Comparison of ENCODE assay signal across 30 cellular contexts in the genomic region with DNA sequence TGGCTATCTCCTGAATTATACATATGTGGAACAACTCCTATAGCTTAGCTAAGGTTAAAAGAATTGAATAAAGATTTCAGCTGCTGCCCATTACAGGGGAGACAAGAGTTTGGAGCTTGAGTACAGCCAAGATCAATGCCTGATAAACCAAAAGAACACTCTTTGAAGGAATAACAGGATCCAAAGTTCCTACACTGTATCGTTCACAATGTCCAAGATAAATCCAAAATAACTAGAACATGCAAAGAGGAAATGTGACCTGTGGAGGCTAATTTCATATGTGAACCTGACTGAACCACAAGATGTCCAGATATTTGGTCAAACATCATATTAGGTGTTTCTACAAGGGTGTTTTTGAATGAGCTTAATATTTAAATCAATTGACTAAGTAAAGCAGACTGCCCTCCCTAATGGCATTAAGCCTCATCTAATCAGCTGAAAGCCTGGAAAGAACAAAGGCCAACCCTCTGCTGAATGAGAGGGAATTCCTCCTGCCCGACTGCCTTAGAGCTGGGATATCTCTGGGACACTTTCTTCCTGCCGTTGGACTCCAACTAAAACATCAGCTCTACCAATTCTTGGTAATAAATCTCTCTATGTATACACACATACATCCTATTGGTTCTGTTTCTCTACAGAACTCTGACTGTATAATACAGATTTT. TPM values are rescaled to one million over a fixed set of nuclear protein-coding genes. Genes with fewer than 3 reads are reported as not detected.
DNase-seq lines count a peak whose midpoint lies in the region; ATAC-seq and TF ChIP-seq lines count a peak whose summit lies in the region.
"Had no signal": no experiment of that assay in that cellular context is flagged by ENCODE, and none has a peak within 500 bp of the region (broad histone marks: within the 10 kb centered on the region; RNA-seq: fewer than 3 reads in every experiment).

No MANE protein-coding gene starts in this region.

- peaks cover 89% of the 10 kb centered on the region for H3K36me3 Mint-ChIP-seq in activated T-cell treated with anti-CD3 and anti-CD28 coated beads, Interleukin-2, amount 50 U/mL, for 24 hours (ENCODE audit: low read depth)
- peaks cover 37% of the 10 kb centered on the region for H3K36me3 Mint-ChIP-seq in activated T-cell treated with anti-CD3 and anti-CD28 coated beads, Interleukin-2, amount 50 U/mL, for 4 hours (ENCODE audit: insufficient read depth)
- peaks cover 29 to 67% (median 30%) of the 10 kb centered on the region in 3 donors for H3K36me3 Mint-ChIP-seq in CD8-positive, alpha-beta memory T cell

- WGBS in right lobe of liver (ENCODE audit: insufficient coverage, low coverage, low lambda C conversion rate, missing lambda C conversion rate) = 24% methylated on average over 3 of the region's 3 CpGs

- CTCF ChIA-PET in CD8-positive, alpha-beta memory T cell (lab: Charles Lee) = interaction anchor here (1.3 kb wide), 1 partner anchor 13 kb away, joined by 3 read pairs; no protein-coding TSS in a partner anchor

- H3K27me3 Mint-ChIP-seq in activated T-cell treated with anti-CD3 and anti-CD28 coated beads, Interleukin-2, amount 50 U/mL, for 24 hours = no peaks in the 10 kb centered on the region
- H3K27me3 Mint-ChIP-seq in activated T-cell treated with anti-CD3 and anti-CD28 coated beads, Interleukin-2, amount 50 U/mL, for 4 hours (ENCODE audit: low read depth) = no peaks in the 10 kb centered on the region
- peaks cover 0 to 1% of the 10 kb centered on the region in 2 donors for H3K27me3 Mint-ChIP-seq in CD8-positive, alpha-beta memory T cell
- H3K27me3 Mint-ChIP-seq: activated naive CD8-positive, alpha-beta T cell treated with anti-CD3 and anti-CD28 coated beads, Interleukin-2, amount 10 ng/mL, durations not matched to agents 7 days and 5 days; naive B cell had no signal

- intact Hi-C loops in right lobe of liver (cut with DNase I) = no loop called here

- H3K9me3 ChIP-seq in CD8-positive, alpha-beta memory T cell (ENCODE audit: low read length) = no peaks in the 10 kb centered on the region
- H3K9me3 ChIP-seq in WERI-Rb-1 (ENCODE audit: severe bottlenecking) = no peaks in the 10 kb centered on the region
- H3K9me3 ChIP-seq in right lobe of liver = no peaks in the 10 kb centered on the region
- H3K9me3 ChIP-seq: A549, colonic mucosa, psoas muscle, transverse colon had no signal

- H3K4me3 ChIP-seq in CD8-positive, alpha-beta memory T cell (ENCODE audit: low read length) = no peak overlapping the region
- no peak overlapping the region for H3K4me3 ChIP-seq in WERI-Rb-1 (ENCODE audit: low read depth, low read length)
- H3K4me3 ChIP-seq in right lobe of liver = no peak overlapping the region
- H3K4me3 ChIP-seq: A549, ascending aorta, colonic mucosa, PC-9, psoas muscle, transverse colon had no signal

- no peak overlapping the region for H3K27ac ChIP-seq in CD8-positive, alpha-beta memory T cell (ENCODE audit: low read depth, low read length)
- H3K27ac ChIP-seq in WERI-Rb-1 (peak overlapping the region; percentile 8; the same call in 1 of the 2 replicates), right lobe of liver (peak overlapping the region in 1 of 3 donors; percentile 67)
- H3K27ac ChIP-seq: A549, ascending aorta, colonic mucosa, epithelial cell of prostate, PC-9, psoas muscle, transverse colon had no signal

- peaks cover 5% of the 10 kb centered on the region for H3K9me3 Mint-ChIP-seq in activated T-cell treated with anti-CD3 and anti-CD28 coated beads, Interleukin-2, amount 50 U/mL, for 24 hours
- peaks cover 15% of the 10 kb centered on the region for H3K9me3 Mint-ChIP-seq in activated T-cell treated with anti-CD3 and anti-CD28 coated beads, Interleukin-2, amount 50 U/mL, for 4 hours
- H3K9me3 Mint-ChIP-seq in CD8-positive, alpha-beta memory T cell = peaks cover 4 to 7% (median 5%) of the 10 kb centered on the region in 5 donors

- peaks cover 5% of the 10 kb centered on the region for H3K4me1 ChIP-seq in CD8-positive, alpha-beta memory T cell (ENCODE audit: insufficient read depth, low read length)
- peaks cover 0 to 40% (median 6%) of the 10 kb centered on the region in 4 donors for H3K4me1 ChIP-seq in right lobe of liver
- H3K4me1 ChIP-seq: ascending aorta, colonic mucosa had no signal

- no peak for ATAC-seq in activated T-cell treated with anti-CD3 and anti-CD28 coated beads, Interleukin-2, amount 50 U/mL, for 4 hours
- peak; percentile 43 to 89 (median 58) for ATAC-seq in right lobe of liver
- ATAC-seq: A549, psoas muscle, SK-N-SH treated with all-trans-retinoic acid at 6 μM for 48 hours had no signal

- no peak overlapping the region for H3K4me3 Mint-ChIP-seq in activated T-cell treated with anti-CD3 and anti-CD28 coated beads, Interleukin-2, amount 50 U/mL, for 24 hours
- H3K4me3 Mint-ChIP-seq in activated T-cell treated with anti-CD3 and anti-CD28 coated beads, Interleukin-2, amount 50 U/mL, for 4 hours = no peak overlapping the region
- no peak overlapping the region for H3K4me3 Mint-ChIP-seq in CD8-positive, alpha-beta memory T cell
- H3K4me3 Mint-ChIP-seq: activated naive CD8-positive, alpha-beta T cell treated with anti-CD3 and anti-CD28 coated beads, Interleukin-2, amount 10 ng/mL, durations not matched to agents 7 days and 5 days; naive B cell; T-helper 2 cell treated with Interferon-gamma antibody and Interleukin-4, amounts not matched to agents 5 μg/mL and 100 μg/mL, for 36 hours had no signal

- TF ChIP-seq CTCF in WERI-Rb-1 (IDR thresholded peaks at IDR 0.05; ENCODE audit: low read depth, low read length) (no peak), right lobe of liver (IDR thresholded peaks at IDR 0.05) (no peak)

- no peak for TF ChIP-seq POLR2A in right lobe of liver (IDR thresholded peaks at IDR 0.05)
- TF ChIP-seq POLR2A in erythroblast (IDR thresholded peaks at IDR 0.05; ENCODE audit: low read length) = no peak

- no peaks in the 10 kb centered on the region for H3K27me3 ChIP-seq in CD8-positive, alpha-beta memory T cell (ENCODE audit: insufficient read depth, low read length, poor library complexity, severe bottlenecking)
- no peaks in the 10 kb centered on the region for H3K27me3 ChIP-seq in WERI-Rb-1 (ENCODE audit: insufficient read depth, low read depth, severe bottlenecking)
- no peaks in the 10 kb centered on the region for H3K27me3 ChIP-seq in right lobe of liver
- H3K27me3 ChIP-seq: ascending aorta, colonic mucosa, transverse colon had no signal

- H3K27ac Mint-ChIP-seq in activated T-cell treated with anti-CD3 and anti-CD28 coated beads, Interleukin-2, amount 50 U/mL, for 24 hours = peak overlapping the region; percentile 78
- peak overlapping the region in 6 of 8 donors; percentile 4 to 83 (median 61) for H3K27ac Mint-ChIP-seq in CD8-positive, alpha-beta memory T cell
- H3K27ac Mint-ChIP-seq: activated naive CD8-positive, alpha-beta T cell treated with anti-CD3 and anti-CD28 coated beads, Interleukin-2, amount 10 ng/mL, durations not matched to agents 7 days and 5 days; T-helper 2 cell treated with Interferon-gamma antibody and Interleukin-4, amounts not matched to agents 5 μg/mL and 100 μg/mL, for 36 hours had no signal

- peaks cover 62% of the 10 kb centered on the region for H3K4me1 Mint-ChIP-seq in activated T-cell treated with anti-CD3 and anti-CD28 coated beads, Interleukin-2, amount 50 U/mL, for 24 hours (ENCODE audit: low read depth)
- peaks cover 37% of the 10 kb centered on the region for H3K4me1 Mint-ChIP-seq in activated T-cell treated with anti-CD3 and anti-CD28 coated beads, Interleukin-2, amount 50 U/mL, for 4 hours (ENCODE audit: low read depth)
- H3K4me1 Mint-ChIP-seq in CD8-positive, alpha-beta memory T cell = peaks cover 29 to 66% (median 41%) of the 10 kb centered on the region in 3 donors

- H3K36me3 ChIP-seq in CD8-positive, alpha-beta memory T cell (ENCODE audit: insufficient read depth, low read length) = peaks cover 5% of the 10 kb centered on the region
- peaks cover 56% of the 10 kb centered on the region for H3K36me3 ChIP-seq in WERI-Rb-1
- H3K36me3 ChIP-seq in right lobe of liver = peaks cover 0 to 7% (median under 1%) of the 10 kb centered on the region in 4 donors
- H3K36me3 ChIP-seq: colonic mucosa had no signal

- POLR2A ChIA-PET in CD8-positive, alpha-beta memory T cell (lab: Charles Lee) = interaction anchor here (0.6 kb wide), 1 partner anchor 1697 kb away, joined by 3 read pairs; no protein-coding TSS in a partner anchor

- no peak for DNase-seq in activated T-cell treated with anti-CD3 and anti-CD28 coated beads, Interleukin-2, amount 50 U/mL, for 24 hours
- DNase-seq in activated T-cell treated with anti-CD3 and anti-CD28 coated beads, Interleukin-2, amount 50 U/mL, for 4 hours = no peak
- no peak for DNase-seq in CD8-positive, alpha-beta memory T cell
- DNase-seq in WERI-Rb-1 (peak; percentile 56), right lobe of liver (no peak), medulla oblongata (ENCODE audit: extremely low spot score) (no peak), erythroblast (lab: John Stamatoyannopoulos, UW) (no peak)
- DNase-seq in effector CD4-positive, alpha-beta T cell = no peak
- DNase-seq: activated CD4-positive, alpha-beta T cell treated with anti-CD3 and anti-CD28 coated beads for 1 hour; activated naive CD8-positive, alpha-beta T cell treated with anti-CD3 and anti-CD28 coated beads, Interleukin-2, amount 10 ng/mL, durations not matched to agents 7 days and 5 days; colonic mucosa; DMS153; effector CD8-positive, alpha-beta T cell; islet precursor cell; Kasumi-1; midbrain; naive B cell; NCI-H1436; NCI-H2081 treated with DMSO at 0.1 percent for 48 hours; NCI-H2227 treated with DMSO at 0.1 percent for 48 hours; NCI-H526; PC-9; psoas muscle; stimulated activated CD4-positive, alpha-beta T cell treated with anti-CD3 and anti-CD28 coated beads, Interleukin-4, amount 100 ng/mL, for 24 hours; transverse colon had no signal

RNA-seq across cellular contexts. Expression of gene RFC1, which starts 19.2 kb away (rescaled TPM):
- 10 to 100 TPM; 62.0 to 70.6 (median 69.9) TPM for total RNA-seq in activated T-cell treated with anti-CD3 and anti-CD28 coated beads, Interleukin-2, amount 50 U/mL, for 4 hours
- total RNA-seq in CD8-positive, alpha-beta memory T cell = 10 to 100 TPM; 79.8 to 82.9 TPM
- 45.7 TPM for polyA plus RNA-seq in CD8-positive, alpha-beta memory T cell
- total RNA-seq in right lobe of liver = 10 to 100 TPM; 17.5 to 29.7 (median 24.6) TPM

RNA-seq across cellular contexts. Expression of gene KLB, which starts 59.7 kb away (rescaled TPM):
- not detected for total RNA-seq in activated T-cell treated with anti-CD3 and anti-CD28 coated beads, Interleukin-2, amount 50 U/mL, for 4 hours
- total RNA-seq in CD8-positive, alpha-beta memory T cell = not detected
- polyA plus RNA-seq in CD8-positive, alpha-beta memory T cell = not detected
- total RNA-seq in right lobe of liver = 10 to 100 TPM; 12.3 to 54.5 (median 17.5) TPM
- total RNA-seq: activated naive CD8-positive, alpha-beta T cell treated with anti-CD3 and anti-CD28 coated beads, Interleukin-2, amount 10 ng/mL, durations not matched to agents 7 days and 5 days; ascending aorta; PC-9 had no signal

Comparison
In these comparisons a context has a peak if more than half of its experiments do, and no peak if none do; other contexts are left out.
1. ATAC-seq: peak in right lobe of liver (4 of 4); none in activated T-cell treated with anti-CD3 and anti-CD28 coated beads, Interleukin-2, amount 50 U/mL, for 4 hours (0 of 2).
2. RNA of gene KLB, which starts 59.7 kb away (total RNA-seq): 12.3 to 54.5 TPM in right lobe of liver; not detected in CD8-positive, alpha-beta memory T cell and not detected in activated T-cell treated with anti-CD3 and anti-CD28 coated beads, Interleukin-2, amount 50 U/mL, for 4 hours; every median in the first group is over 10 times any median in the second.